ENCODE assay signal across 20 cellular contexts in genomic region chr1:60695633-60696032, GRCh38.
"Had no signal": no experiment of that assay in that cellular context is flagged by ENCODE, and none has a peak within 500 bp of the region (broad histone marks: within the 10 kb centered on the region; RNA-seq: fewer than 3 reads in every experiment).

No MANE protein-coding gene starts in this region.

- H3K27ac Mint-ChIP-seq: activated B cell treated with CpG ODN at 0.5 μM for 24 hours; activated CD4-positive, alpha-beta T cell treated with anti-CD3 and anti-CD28 coated beads, Interleukin-2, amount 10 ng/mL, durations not matched to agents 24 days and 14 days; activated CD8-positive, alpha-beta memory T cell treated with anti-CD3 and anti-CD28 coated beads, Interleukin-2, amount 10 ng/mL, durations not matched to agents 7 days and 5 days; activated naive CD4-positive, alpha-beta T cell treated with anti-CD3 and anti-CD28 coated beads for 36 hours; activated naive CD8-positive, alpha-beta T cell; T-helper 1 cell treated with Interleukin-12 subunit alpha and Interleukin-12 subunit beta and Interleukin-4 antibody, amounts not matched to agents 30 μg/mL and 1 μg/mL, for 36 hours had no signal

- ATAC-seq: activated CD8-positive, alpha-beta memory T cell treated with anti-CD3 and anti-CD28 coated beads, Interleukin-2, amount 10 ng/mL, durations not matched to agents 7 days and 5 days; activated T-cell treated with anti-CD3 and anti-CD28 coated beads, Interleukin-2, amount 50 U/mL, for 4 hours; Panc1 had no signal

- H3K4me1 Mint-ChIP-seq: activated B cell treated with CpG ODN at 0.5 μM for 24 hours; activated CD4-positive, alpha-beta T cell treated with anti-CD3 and anti-CD28 coated beads, Interleukin-2, amount 10 ng/mL, durations not matched to agents 24 days and 14 days; activated CD8-positive, alpha-beta memory T cell treated with anti-CD3 and anti-CD28 coated beads, Interleukin-2, amount 10 ng/mL, durations not matched to agents 7 days and 5 days had no signal

- H3K36me3 Mint-ChIP-seq: activated CD8-positive, alpha-beta memory T cell treated with anti-CD3 and anti-CD28 coated beads, Interleukin-2, amount 10 ng/mL, durations not matched to agents 7 days and 5 days; activated naive CD8-positive, alpha-beta T cell had no signal

- H3K9me3 Mint-ChIP-seq: activated CD4-positive, alpha-beta T cell treated with anti-CD3 and anti-CD28 coated beads, Interleukin-2, amount 10 ng/mL, durations not matched to agents 24 days and 14 days; T-helper 1 cell treated with Interleukin-12 subunit alpha and Interleukin-12 subunit beta and Interleukin-4 antibody, amounts not matched to agents 30 μg/mL and 1 μg/mL, for 36 hours had no signal

- H3K27me3 Mint-ChIP-seq: activated B cell treated with CpG ODN at 0.5 μM for 24 hours; activated CD4-positive, alpha-beta T cell treated with anti-CD3 and anti-CD28 coated beads, Interleukin-2, amount 10 ng/mL, durations not matched to agents 24 days and 14 days; activated CD8-positive, alpha-beta memory T cell treated with anti-CD3 and anti-CD28 coated beads, Interleukin-2, amount 10 ng/mL, durations not matched to agents 7 days and 5 days had no signal

- DNase-seq: activated B cell treated with CpG ODN at 0.5 μM for 24 hours; activated CD4-positive, alpha-beta T cell treated with anti-CD3 and anti-CD28 coated beads for 1 hour; activated CD4-positive, alpha-beta T cell treated with anti-CD3 and anti-CD28 coated beads, Interleukin-2, amount 10 ng/mL, durations not matched to agents 24 days and 14 days; activated CD4-positive, alpha-beta T cell treated with anti-CD3 and anti-CD28 coated beads, Interleukin-2, amount 50 U/mL, for 48 hours; activated CD8-positive, alpha-beta memory T cell treated with anti-CD3 and anti-CD28 coated beads, Interleukin-2, amount 10 ng/mL, durations not matched to agents 7 days and 5 days; activated gamma-delta T cell; activated naive CD4-positive, alpha-beta T cell treated with anti-CD3 and anti-CD28 coated beads for 36 hours; activated T-cell treated with anti-CD3 and anti-CD28 coated beads, Interleukin-2, amount 50 U/mL, for 4 hours; brain microvascular endothelial cell; Kasumi-1; KBM-7; NCI-H1105 treated with DMSO at 0.1 percent for 48 hours; NCI-H1436 treated with DMSO at 0.1 percent for 48 hours; NCI-H187; RPMI8226; SHP77 treated with DMSO at 0.1 percent for 48 hours; T-helper 9 cell had no signal

- H3K4me3 Mint-ChIP-seq: activated B cell treated with CpG ODN at 0.5 μM for 24 hours; activated CD4-positive, alpha-beta T cell treated with anti-CD3 and anti-CD28 coated beads, Interleukin-2, amount 10 ng/mL, durations not matched to agents 24 days and 14 days; activated CD8-positive, alpha-beta memory T cell treated with anti-CD3 and anti-CD28 coated beads, Interleukin-2, amount 10 ng/mL, durations not matched to agents 7 days and 5 days; activated naive CD4-positive, alpha-beta T cell treated with anti-CD3 and anti-CD28 coated beads for 36 hours; activated naive CD8-positive, alpha-beta T cell; activated T-cell treated with anti-CD3 and anti-CD28 coated beads, Interleukin-2, amount 50 U/mL, for 4 hours; T-helper 1 cell treated with Interleukin-12 subunit alpha and Interleukin-12 subunit beta and Interleukin-4 antibody, amounts not matched to agents 30 μg/mL and 1 μg/mL, for 36 hours had no signal
